ENCODE assay signal across 8 cellular contexts in genomic region chr19:12090807-12091206, GRCh38. TPM values are rescaled to one million over a fixed set of nuclear protein-coding genes. Genes with fewer than 3 reads are reported as not detected.
DNase-seq lines count a peak whose midpoint lies in the region; ATAC-seq and TF ChIP-seq lines count a peak whose summit lies in the region.

No MANE protein-coding gene starts in this region.

- no peak overlapping the region for H3K4me3 ChIP-seq in GM12865 (ENCODE audit: low read depth, low read length)

- TF ChIP-seq CTCF in GM12865 (IDR thresholded peaks at IDR 0.05; ENCODE audit: insufficient read depth, low read depth, low read length, missing control alignments) (peak; percentile 65), omental fat pad (IDR thresholded peaks at IDR 0.05) (peak in 1 of 3 donors; percentile 9)

- ATAC-seq in esophagus mucosa (peak; percentile 75), omental fat pad (ENCODE audit: low FRiP score) (no peak), HG03571 (IDR thresholded peaks at IDR 0.05; ENCODE audit: unreplicated experiment) (no peak)
- peak; percentile 42 to 59 for ATAC-seq in naive thymus-derived CD8-positive, alpha-beta T cell
- peak; percentile 44 to 51 for ATAC-seq in stimulated activated naive B cell treated with anti-CD40 and anti-IgM and Interleukin-4, amounts not matched to agents 10 μg/mL and 1 μg/mL and 100 μg/mL, for 72 hours (replicated peaks)

- peak overlapping the region in 3 of 10 donors; percentile 9 to 68 (median 65) for H3K27ac Mint-ChIP-seq in naive thymus-derived CD8-positive, alpha-beta T cell
- H3K27ac Mint-ChIP-seq in stimulated activated naive B cell treated with anti-CD40 and anti-IgM and Interleukin-4, amounts not matched to agents 10 μg/mL and 1 μg/mL and 100 μg/mL, for 72 hours: no peak overlapping the region

- peaks cover 0 to 13% (median 0%) of the 10 kb centered on the region in 9 donors for H3K9me3 Mint-ChIP-seq in naive thymus-derived CD8-positive, alpha-beta T cell
- no peaks in the 10 kb centered on the region for H3K9me3 Mint-ChIP-seq in stimulated activated naive B cell treated with anti-CD40 and anti-IgM and Interleukin-4, amounts not matched to agents 10 μg/mL and 1 μg/mL and 100 μg/mL, for 72 hours

- H3K4me1 Mint-ChIP-seq in naive thymus-derived CD8-positive, alpha-beta T cell: peaks cover 7 to 20% (median 9%) of the 10 kb centered on the region in 4 donors
- H3K4me1 Mint-ChIP-seq in stimulated activated naive B cell treated with anti-CD40 and anti-IgM and Interleukin-4, amounts not matched to agents 10 μg/mL and 1 μg/mL and 100 μg/mL, for 72 hours: peaks cover 8 to 23% of the 10 kb centered on the region in 2 donors

- H3K27me3 Mint-ChIP-seq in naive thymus-derived CD8-positive, alpha-beta T cell: peaks cover 2 to 24% (median 7%) of the 10 kb centered on the region in 5 donors
- H3K27me3 Mint-ChIP-seq in stimulated activated naive B cell treated with anti-CD40 and anti-IgM and Interleukin-4, amounts not matched to agents 10 μg/mL and 1 μg/mL and 100 μg/mL, for 72 hours: no peaks in the 10 kb centered on the region

- peak overlapping the region; percentile 11 to 78 (median 50) for H3K4me3 Mint-ChIP-seq in naive thymus-derived CD8-positive, alpha-beta T cell
- peak overlapping the region; percentile 3 to 19 for H3K4me3 Mint-ChIP-seq in stimulated activated naive B cell treated with anti-CD40 and anti-IgM and Interleukin-4, amounts not matched to agents 10 μg/mL and 1 μg/mL and 100 μg/mL, for 72 hours

- POLR2A ChIA-PET in naive thymus-derived CD8-positive, alpha-beta T cell (lab: Charles Lee): interaction anchor here (1.3 kb wide), 1 partner anchor 103 kb away, joined by 3 read pairs; no protein-coding TSS in a partner anchor

- DNase-seq in GM12865 (ENCODE audit: low read depth) (peak; percentile 81), NCI-H69 (lab: John Stamatoyannopoulos, UW) (peak; percentile 68), omental fat pad (ENCODE audit: low spot score) (no peak)
- DNase-seq in activated CD8-positive, alpha-beta memory T cell treated with anti-CD3 and anti-CD28 coated beads, Interleukin-2, amount 50 U/mL, for 24 hours (ENCODE audit: extremely low read depth): peak; percentile 35
- DNase-seq in naive thymus-derived CD8-positive, alpha-beta T cell: peak; percentile 24 to 80 (median 47)
- DNase-seq in stimulated activated naive B cell treated with anti-CD40 and anti-IgM and Interleukin-4, amounts not matched to agents 10 μg/mL and 1 μg/mL and 100 μg/mL, for 72 hours: peak; percentile 32

- H3K36me3 Mint-ChIP-seq in naive thymus-derived CD8-positive, alpha-beta T cell: peaks cover 2 to 12% (median 2%) of the 10 kb centered on the region in 3 donors
- H3K36me3 Mint-ChIP-seq in stimulated activated naive B cell treated with anti-CD40 and anti-IgM and Interleukin-4, amounts not matched to agents 10 μg/mL and 1 μg/mL and 100 μg/mL, for 72 hours: peaks cover 4 to 5% of the 10 kb centered on the region in 2 donors

RNA-seq across cellular contexts. Expression of gene ZNF844, which starts 26.3 kb away (rescaled TPM):
- total RNA-seq in esophagus mucosa (5.6 TPM), omental fat pad (10 to 100 TPM in 1 of 4 donors, 1 to 10 TPM in 3; 2.5 to 13.4 (median 4.8) TPM)
- total RNA-seq in naive thymus-derived CD8-positive, alpha-beta T cell: 10 to 100 TPM; 34.8 to 37.8 TPM
- 1 to 10 TPM; 3.6 to 4.1 (median 4.0) TPM for polyA plus RNA-seq in naive thymus-derived CD8-positive, alpha-beta T cell

RNA-seq across cellular contexts. Expression of gene ZNF878, which starts 38.0 kb away (rescaled TPM):
- total RNA-seq in esophagus mucosa: 0.20 TPM
- total RNA-seq in naive thymus-derived CD8-positive, alpha-beta T cell: under 1 TPM; 0.21 to 0.22 TPM
- polyA plus RNA-seq in naive thymus-derived CD8-positive, alpha-beta T cell: not detected
- total RNA-seq in omental fat pad: 1 to 10 TPM in 2 of 4 donors, under 1 TPM in 1, not detected in 1; 0.19 to 2.4 (median 1.9) TPM

RNA-seq across cellular contexts. Expression of gene ZNF20, which starts 49.3 kb away (rescaled TPM):
- total RNA-seq in esophagus mucosa (1.7 TPM), omental fat pad (1 to 10 TPM; 1.7 to 4.5 (median 2.4) TPM)
- total RNA-seq in naive thymus-derived CD8-positive, alpha-beta T cell: 1 to 10 TPM; 7.4 to 8.2 TPM
- polyA plus RNA-seq in naive thymus-derived CD8-positive, alpha-beta T cell: 1 to 10 TPM in 2 of 3 donors, under 1 TPM in 1; 0.88 to 2.7 (median 1.9) TPM

RNA-seq across cellular contexts. Expression of gene ZNF433, which starts 55.3 kb away (rescaled TPM):
- total RNA-seq in esophagus mucosa (4.0 TPM), omental fat pad (1 to 10 TPM; 3.2 to 5.2 (median 3.5) TPM)
- total RNA-seq in naive thymus-derived CD8-positive, alpha-beta T cell: 1 to 10 TPM; 3.5 to 4.4 TPM
- polyA plus RNA-seq in naive thymus-derived CD8-positive, alpha-beta T cell: 1 to 10 TPM; 2.3 to 7.5 (median 3.0) TPM

Comparison
In these comparisons a context has a peak if more than half of its experiments do, and no peak if none do; other contexts are left out.
1. ATAC-seq: peak in esophagus mucosa (single experiment), naive thymus-derived CD8-positive, alpha-beta T cell (2 of 2) and stimulated activated naive B cell treated with anti-CD40 and anti-IgM and Interleukin-4, amounts not matched to agents 10 μg/mL and 1 μg/mL and 100 μg/mL, for 72 hours (2 of 2); none in omental fat pad (single experiment) and HG03571 (single experiment).